31 cellular contexts compared by ENCODE assay signal in genomic region chr2:226687641-226688253, GRCh38.
A peak's percentile ranks its signal among the peaks of the same experiment; 100 is the strongest.
DNase-seq lines count a peak whose midpoint lies in the region; TF ChIP-seq lines count a peak whose summit lies in the region.
"Had no signal": no experiment of that assay in that cellular context is flagged by ENCODE, and none has a peak within 500 bp of the region (broad histone marks: within the 10 kb centered on the region; RNA-seq: fewer than 3 reads in every experiment).

No MANE protein-coding gene starts in this region.

- no peaks in the 10 kb centered on the region for H3K9me3 ChIP-seq in mammary epithelial cell (replicated peaks; ENCODE audit: insufficient read depth, low read length)
- H3K9me3 ChIP-seq in smooth muscle cell (replicated peaks; ENCODE audit: low read depth), result no peaks in the 10 kb centered on the region
- H3K9me3 ChIP-seq in tibial artery, result peaks cover 0 to 3% (median 0%) of the 10 kb centered on the region in 3 donors
- H3K9me3 ChIP-seq: breast epithelium, mucosa of descending colon, ovary, upper lobe of left lung had no signal

- no peak overlapping the region for H3K27ac Mint-ChIP-seq in MCF 10A (ENCODE audit: low read depth, unreplicated experiment)
- H3K27ac Mint-ChIP-seq: activated CD8-positive, alpha-beta memory T cell treated with anti-CD3 and anti-CD28 coated beads, Interleukin-2, amount 10 ng/mL, durations not matched to agents 7 days and 5 days; activated T-cell treated with anti-CD3 and anti-CD28 coated beads, Interleukin-2, amount 50 U/mL, for 72 hours; nephron progenitor cell had no signal

- peaks cover 7% of the 10 kb centered on the region for H3K9me3 Mint-ChIP-seq in MCF 10A (ENCODE audit: unreplicated experiment)

- no peaks in the 10 kb centered on the region for H3K36me3 ChIP-seq in mammary epithelial cell (ENCODE audit: insufficient read depth, low read length)
- H3K36me3 ChIP-seq in brain microvascular endothelial cell (replicated peaks), result no peaks in the 10 kb centered on the region
- no peaks in the 10 kb centered on the region for H3K36me3 ChIP-seq in smooth muscle cell (ENCODE audit: low read depth)
- no peaks in the 10 kb centered on the region for H3K36me3 ChIP-seq in tibial artery
- H3K36me3 ChIP-seq: breast epithelium, heart left ventricle, ovary, upper lobe of left lung had no signal

- no peaks in the 10 kb centered on the region for H3K27me3 ChIP-seq in mammary epithelial cell (ENCODE audit: insufficient read depth, low read length)
- H3K27me3 ChIP-seq in brain microvascular endothelial cell (replicated peaks), result no peaks in the 10 kb centered on the region
- H3K27me3 ChIP-seq in smooth muscle cell (ENCODE audit: low read depth), result no peaks in the 10 kb centered on the region
- H3K27me3 ChIP-seq in tibial artery, result no peaks in the 10 kb centered on the region
- H3K27me3 ChIP-seq: breast epithelium, heart left ventricle, ovary, upper lobe of left lung had no signal

- H3K9ac ChIP-seq in mammary epithelial cell (ENCODE audit: insufficient read depth, low read length), result no peak overlapping the region
- no peak overlapping the region for H3K9ac ChIP-seq in smooth muscle cell (ENCODE audit: low read depth)

- POLR2A ChIA-PET in MCF 10A (lab: Yijun Ruan, JAX), result interaction anchor here (1.4 to 1.5 kb wide), 2 partner anchors 16 to 37 kb away, joined by 3 to 4 read pairs; no protein-coding TSS in a partner anchor

- CTCF ChIA-PET in mammary epithelial cell (lab: Charles Lee; ENCODE audit: low non-redundant PET) (no interaction called here), MCF 10A (lab: Yijun Ruan, JAX) (interaction anchor here (0.6 kb wide), 1 partner anchor 111 kb away, joined by 3 read pairs; no protein-coding TSS in a partner anchor)

- dilution Hi-C loops in mammary epithelial cell (cut with HindIII; ENCODE audit: low sequenced_read_pairs), result no loop called here

- no peak overlapping the region for H3K27ac ChIP-seq in mammary epithelial cell (ENCODE audit: insufficient read depth, low read depth, low read length)
- H3K27ac ChIP-seq in brain microvascular endothelial cell, result no peak overlapping the region
- peak overlapping the region; percentile 21 for H3K27ac ChIP-seq in smooth muscle cell (ENCODE audit: low read depth)
- H3K27ac ChIP-seq in tibial artery, result no peak overlapping the region
- H3K27ac ChIP-seq: breast epithelium, heart left ventricle, HL-60, ovary, upper lobe of left lung had no signal

- no TSS peak for BruUV-seq in mammary epithelial cell (replicated peaks; lab: Mats Ljungman, UMichigan)
- no TSS peak for BruUV-seq in MCF 10A (replicated peaks; lab: Mats Ljungman, UMichigan)

- H3F3A ChIP-seq in smooth muscle cell (ENCODE audit: low read depth), result no peaks in the 10 kb centered on the region

- H2AFZ ChIP-seq in mammary epithelial cell (ENCODE audit: low read depth, low read length), result no peak overlapping the region
- H2AFZ ChIP-seq in smooth muscle cell (ENCODE audit: low read depth), result peak overlapping the region; percentile 26

- no peak overlapping the region for H3K4me3 Mint-ChIP-seq in MCF 10A (ENCODE audit: unreplicated experiment)
- H3K4me3 Mint-ChIP-seq: activated CD8-positive, alpha-beta memory T cell treated with anti-CD3 and anti-CD28 coated beads, Interleukin-2, amount 10 ng/mL, durations not matched to agents 7 days and 5 days; activated T-cell treated with anti-CD3 and anti-CD28 coated beads, Interleukin-2, amount 50 U/mL, for 72 hours; nephron progenitor cell had no signal

- H4K20me1 ChIP-seq in mammary epithelial cell (ENCODE audit: insufficient read depth, low read length), result no peaks in the 10 kb centered on the region
- H4K20me1 ChIP-seq in smooth muscle cell (ENCODE audit: low read depth), result no peaks in the 10 kb centered on the region

- DNase-seq in mammary epithelial cell (peak; percentile 43), MCF 10A (ENCODE audit: unreplicated experiment) (no peak), NCI-H2029 (lab: John Stamatoyannopoulos, UW) (peak; percentile 52), brain microvascular endothelial cell (peak; percentile 32), smooth muscle cell (lab: John Stamatoyannopoulos, UW; ENCODE audit: unreplicated experiment) (no peak), tibial artery (no peak), NCI-H774 (lab: John Stamatoyannopoulos, UW) (no peak)
- no peak for DNase-seq in activated CD8-positive, alpha-beta memory T cell treated with anti-CD3 and anti-CD28 coated beads, Interleukin-2, amount 50 U/mL, for 48 hours
- DNase-seq: ACHN; activated CD4-positive, alpha-beta T cell treated with anti-CD3 and anti-CD28 coated beads, Interleukin-2, amount 50 U/mL, for 1 hour; activated CD8-positive, alpha-beta memory T cell treated with anti-CD3 and anti-CD28 coated beads, Interleukin-2, amount 10 ng/mL, durations not matched to agents 7 days and 5 days; activated naive CD4-positive, alpha-beta T cell; activated T-cell treated with anti-CD3 and anti-CD28 coated beads, Interleukin-2, amount 50 U/mL, for 72 hours; effector CD4-positive, alpha-beta T cell; heart left ventricle; kidney glomerular epithelial cell; mucosa of descending colon; NCI-H1092 treated with DMSO at 0.1 percent for 48 hours; NCI-H1930; NCI-H446 treated with DMSO at 0.1 percent for 48 hours; nephron progenitor cell; ovary; Right ventricle myocardium superior; small intestine; stimulated activated CD4-positive, alpha-beta T cell treated with anti-CD3 and anti-CD28 coated beads, Interleukin-2, amount 100 ng/mL, for 24 hours; SW 1271; T1000; upper lobe of left lung had no signal

- peaks cover 20% of the 10 kb centered on the region for H3K4me1 Mint-ChIP-seq in MCF 10A (ENCODE audit: insufficient read depth, unreplicated experiment)

- H3K36me3 Mint-ChIP-seq in MCF 10A (ENCODE audit: insufficient read depth, unreplicated experiment), result no peaks in the 10 kb centered on the region
- H3K36me3 Mint-ChIP-seq: activated CD8-positive, alpha-beta memory T cell treated with anti-CD3 and anti-CD28 coated beads, Interleukin-2, amount 10 ng/mL, durations not matched to agents 7 days and 5 days had no signal

- H3K4me1 ChIP-seq in mammary epithelial cell (ENCODE audit: insufficient read depth, low read length), result peaks cover 8% of the 10 kb centered on the region
- peaks cover 12% of the 10 kb centered on the region for H3K4me1 ChIP-seq in smooth muscle cell (ENCODE audit: low read depth)
- H3K4me1 ChIP-seq in tibial artery, result peaks cover 0 to 17% (median 8%) of the 10 kb centered on the region in 4 donors
- H3K4me1 ChIP-seq: breast epithelium had no signal

- in situ Hi-C loops in mammary epithelial cell (cut with MboI; ENCODE audit: low sequenced_read_pairs in 2 of 2), result no loop called here
- in situ Hi-C loops in brain microvascular endothelial cell (cut with HindIII; ENCODE audit: low pct_ligation_motif_present, low sequenced_read_pairs), result no loop called here

- H3K4me2 ChIP-seq in mammary epithelial cell (ENCODE audit: insufficient read depth, low read depth, low read length) (no peak overlapping the region), smooth muscle cell (no peak overlapping the region)

- no peaks in the 10 kb centered on the region for H3K27me3 Mint-ChIP-seq in MCF 10A (ENCODE audit: insufficient read depth, unreplicated experiment)

- H3K4me3 ChIP-seq in mammary epithelial cell (replicated peaks in 1 of 3; ENCODE audit: insufficient read depth in 1 of 3, low read depth in 2 of 3, low read length in 3 of 3), result no peak overlapping the region
- H3K4me3 ChIP-seq in brain microvascular endothelial cell (ENCODE audit: low read depth, low read length), result no peak overlapping the region
- H3K4me3 ChIP-seq in smooth muscle cell, result no peak overlapping the region
- H3K4me3 ChIP-seq in tibial artery, result no peak overlapping the region
- H3K4me3 ChIP-seq: breast epithelium, heart left ventricle, lung, mucosa of descending colon, ovary, upper lobe of left lung had no signal

- intact Hi-C loops in mammary epithelial cell (cut with micrococcal nuclease) (no loop called here), MCF 10A (cut with micrococcal nuclease) (no loop called here), tibial artery (cut with DNase I; ENCODE audit: low total_unique reads) (no loop called here)

- TF ChIP-seq CTCF in mammary epithelial cell (conservative IDR thresholded peaks at IDR 0.05 in 1 of 2, IDR thresholded peaks at IDR 0.05 in 1 of 2; ENCODE audit: extremely low read depth in 1 of 2, insufficient read depth in 1 of 2, low read depth in 1 of 2, low read length in 2 of 2) (no peak), MCF 10A (IDR thresholded peaks at IDR 0.05; ENCODE audit: unreplicated experiment) (no peak), brain microvascular endothelial cell (IDR thresholded peaks at IDR 0.05; ENCODE audit: low read depth, low read length, missing control alignments) (no peak), smooth muscle cell (IDR thresholded peaks at IDR 0.05; ENCODE audit: borderline replicate concordance, insufficient read depth, poor library complexity, severe bottlenecking) (no peak), tibial artery (IDR thresholded peaks at IDR 0.05) (no peak)

- WGBS in mammary epithelial cell (ENCODE audit: low coverage, missing lambda C conversion rate), result 100% methylated on average over 2 of the region's 2 CpGs
- 68% methylated on average over 2 of the region's 2 CpGs for WGBS in smooth muscle cell (ENCODE audit: low lambda C conversion rate)

- H3K79me2 ChIP-seq in mammary epithelial cell (ENCODE audit: insufficient read depth, low read length) (no peaks in the 10 kb centered on the region), smooth muscle cell (ENCODE audit: low read depth) (no peaks in the 10 kb centered on the region)

Comparison
In these comparisons a context has a peak if more than half of its experiments do, and no peak if none do; other contexts are left out.
1. DNase-seq: peak in mammary epithelial cell (single experiment), NCI-H2029 (single experiment) and brain microvascular endothelial cell (single experiment); none in MCF 10A (single experiment), smooth muscle cell (single experiment), tibial artery (0 of 2), activated CD8-positive, alpha-beta memory T cell treated with anti-CD3 and anti-CD28 coated beads, Interleukin-2, amount 50 U/mL, for 48 hours (single experiment) and NCI-H774 (single experiment).